Comparison of ENCODE assay signal across 1 cellular context in the genomic region with DNA sequence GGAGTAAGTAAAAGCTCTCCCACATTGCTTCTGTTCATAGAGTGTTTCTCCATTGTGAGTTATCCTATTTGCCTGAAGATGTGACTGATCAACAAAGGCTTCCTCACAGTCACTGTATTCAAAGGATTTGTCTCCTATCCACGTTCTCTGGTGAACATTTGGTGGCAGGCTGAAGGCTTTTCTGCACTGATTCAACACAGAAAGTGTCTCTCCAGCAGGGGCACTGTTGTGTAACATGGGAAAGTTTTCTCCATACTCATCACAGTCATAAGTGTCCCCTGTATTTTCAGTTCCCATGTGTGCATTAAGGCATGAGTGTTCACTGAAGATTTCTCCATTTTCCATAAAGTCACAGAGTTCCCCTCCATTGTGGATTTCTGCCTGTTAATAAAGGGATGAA.
TF ChIP-seq lines count a peak whose summit lies in the region.

No MANE protein-coding gene starts in this region.

TF ChIP-seq in GM12878, 131 proteins besides CTCF, POLR2A, EP300 and RAD21:
- TF ChIP-seq CEBPB (IDR thresholded peaks at IDR 0.05; ENCODE audit: borderline replicate concordance in 1 of 2, low read depth in 2 of 2, low read length in 2 of 2) (no peak), CBX3 (IDR thresholded peaks at IDR 0.05; ENCODE audit: borderline replicate concordance, low read depth) (peak; percentile 19; the same call in 1 of the 2 replicates)
